Comparison of ENCODE assay signal across 8 cellular contexts in the genomic region with DNA sequence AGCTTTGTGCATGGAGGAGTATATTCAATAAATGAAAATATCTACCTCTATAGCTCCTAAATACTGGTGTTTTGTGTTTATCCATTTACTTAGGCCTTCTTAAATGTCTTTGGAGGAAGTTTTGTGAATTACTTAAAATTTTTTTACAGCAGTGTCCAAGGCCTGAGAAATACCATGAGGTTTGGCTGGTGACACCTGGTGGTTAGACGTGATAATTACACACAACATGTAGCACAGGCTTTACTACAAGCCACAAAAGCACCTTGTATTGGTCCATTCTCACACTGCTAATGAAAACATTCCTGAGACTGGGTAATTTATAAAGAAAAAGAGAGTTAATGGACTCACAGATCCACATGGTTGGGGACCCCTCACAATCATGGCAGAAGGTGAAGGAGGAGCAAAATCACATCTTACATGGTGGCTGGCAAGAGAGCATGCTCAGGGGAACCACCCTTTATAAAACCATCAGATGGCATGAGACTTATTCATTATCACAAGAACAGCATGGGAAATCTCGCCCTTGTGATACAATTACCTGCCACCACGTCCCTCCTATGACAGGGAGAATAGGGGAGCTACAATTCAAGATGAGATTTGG. TPM values are rescaled to one million over a fixed set of nuclear protein-coding genes. Genes with fewer than 3 reads are reported as not detected.
A peak's percentile ranks its signal among the peaks of the same experiment; 100 is the strongest.
DNase-seq lines count a peak whose midpoint lies in the region; ATAC-seq and TF ChIP-seq lines count a peak whose summit lies in the region.

No MANE protein-coding gene starts in this region.

- H2AK5ac ChIP-seq in trophoblast cell (ENCODE audit: low read length), result no peak overlapping the region

- H3K4me2 ChIP-seq in trophoblast cell (ENCODE audit: low read length), result no peak overlapping the region

- H4K12ac ChIP-seq in trophoblast cell (ENCODE audit: low read depth, low read length), result no peak overlapping the region

- no peak overlapping the region for H2BK12ac ChIP-seq in trophoblast cell (ENCODE audit: low read length)

- no peaks in the 10 kb centered on the region for H3K79me1 ChIP-seq in trophoblast cell (ENCODE audit: low read length)

- H3K36me3 ChIP-seq in gastroesophageal sphincter (no peaks in the 10 kb centered on the region), trophoblast cell (ENCODE audit: control insufficient read depth in 1 of 2, insufficient read depth in 2 of 2, low read length in 2 of 2) (no peaks in the 10 kb centered on the region)

- H3K9ac ChIP-seq in trophoblast cell (ENCODE audit: low read length), result no peak overlapping the region

- no peak overlapping the region for H2AFZ ChIP-seq in trophoblast cell (ENCODE audit: insufficient read depth, low read length, poor library complexity)

- no peak overlapping the region for H2BK5ac ChIP-seq in trophoblast cell (ENCODE audit: low read depth, low read length, poor library complexity)

- no peak overlapping the region for H3K23ac ChIP-seq in trophoblast cell (ENCODE audit: low read length)

- H3K27ac ChIP-seq in gastroesophageal sphincter (no peak overlapping the region), trophoblast cell (ENCODE audit: low read depth, low read length) (no peak overlapping the region)

- H4K91ac ChIP-seq in trophoblast cell (ENCODE audit: low read depth, low read length), result no peak overlapping the region

- H3K79me2 ChIP-seq in trophoblast cell (ENCODE audit: control insufficient read depth, insufficient read depth, low read length, poor library complexity), result no peaks in the 10 kb centered on the region

- no peak overlapping the region for H3K4ac ChIP-seq in trophoblast cell (ENCODE audit: low read depth, low read length)

- ATAC-seq in GM19351 (IDR thresholded peaks at IDR 0.05; ENCODE audit: unreplicated experiment), result peak; percentile 85
- ATAC-seq in HG03342 (IDR thresholded peaks at IDR 0.05; ENCODE audit: unreplicated experiment), result peak; percentile 93
- ATAC-seq in gastroesophageal sphincter, result peak; percentile 74

- peak; percentile 75 to 82 (median 82) for TF ChIP-seq CTCF in gastroesophageal sphincter (IDR thresholded peaks at IDR 0.05)

- TF ChIP-seq EP300 in gastroesophageal sphincter (IDR thresholded peaks at IDR 0.05), result no peak

- H4K8ac ChIP-seq in trophoblast cell (ENCODE audit: low read depth, low read length), result no peak overlapping the region

- no peak for TF ChIP-seq POLR2A in gastroesophageal sphincter (IDR thresholded peaks at IDR 0.05)

- 22 to 40% methylated on average over 2 to 3 of the region's 3 CpGs for WGBS in gastroesophageal sphincter (ENCODE audit: low coverage in 1 of 2), 2 donors
- WGBS in trophoblast cell (ENCODE audit: extremely low coverage, insufficient coverage, insufficient read length), result no CpG with 5 or more reads among the region's 3 CpGs

- H2BK120ac ChIP-seq in trophoblast cell (ENCODE audit: insufficient read depth, low read length, poor library complexity), result no peak overlapping the region

- no peaks in the 10 kb centered on the region for H3K9me3 ChIP-seq in gastroesophageal sphincter
- no peaks in the 10 kb centered on the region for H3K9me3 ChIP-seq in trophoblast cell (ENCODE audit: insufficient read depth, low read depth, low read length)

- H3K4me1 ChIP-seq in gastroesophageal sphincter (no peaks in the 10 kb centered on the region), trophoblast cell (ENCODE audit: control insufficient read depth in 1 of 2, insufficient read depth in 2 of 2, low read length in 2 of 2) (no peaks in the 10 kb centered on the region)

- H3K27me3 ChIP-seq in gastroesophageal sphincter, result no peaks in the 10 kb centered on the region
- no peaks in the 10 kb centered on the region for H3K27me3 ChIP-seq in trophoblast cell (ENCODE audit: insufficient read depth, low read length)

- H3K14ac ChIP-seq in trophoblast cell (ENCODE audit: low read length), result no peak overlapping the region

- no peak overlapping the region for H3K18ac ChIP-seq in trophoblast cell (ENCODE audit: low read length)

- DNase-seq in DMS153 (lab: John Stamatoyannopoulos, UW), result peak; percentile 6
- peak; percentile 71 for DNase-seq in NCI-H69 (lab: John Stamatoyannopoulos, UW)
- peak; percentile 6 for DNase-seq in activated T-helper 1 cell treated with Interleukin-2 at 50 U/mL for 16 hours (ENCODE audit: low read depth)
- DNase-seq in trophoblast cell, result peak; percentile 61 to 91
- DNase-seq in GOT3 (lab: John Stamatoyannopoulos, UW), result no peak

- H3K4me3 ChIP-seq in gastroesophageal sphincter (no peak overlapping the region), trophoblast cell (ENCODE audit: low read depth, low read length) (no peak overlapping the region)

RNA-seq across cellular contexts. Expression of a gene that starts 20.6 kb away (rescaled TPM):
- not detected for total RNA-seq in gastroesophageal sphincter
- polyA plus RNA-seq in trophoblast cell (2013), result 0.21 and 0.24 TPM in 2 replicates

RNA-seq across cellular contexts. Expression of a gene that starts 59.4 kb away (rescaled TPM):
- not detected for total RNA-seq in gastroesophageal sphincter
- polyA plus RNA-seq in trophoblast cell (2013), result 0.34 and 0.39 TPM in 2 replicates
